In the genomic region with DNA sequence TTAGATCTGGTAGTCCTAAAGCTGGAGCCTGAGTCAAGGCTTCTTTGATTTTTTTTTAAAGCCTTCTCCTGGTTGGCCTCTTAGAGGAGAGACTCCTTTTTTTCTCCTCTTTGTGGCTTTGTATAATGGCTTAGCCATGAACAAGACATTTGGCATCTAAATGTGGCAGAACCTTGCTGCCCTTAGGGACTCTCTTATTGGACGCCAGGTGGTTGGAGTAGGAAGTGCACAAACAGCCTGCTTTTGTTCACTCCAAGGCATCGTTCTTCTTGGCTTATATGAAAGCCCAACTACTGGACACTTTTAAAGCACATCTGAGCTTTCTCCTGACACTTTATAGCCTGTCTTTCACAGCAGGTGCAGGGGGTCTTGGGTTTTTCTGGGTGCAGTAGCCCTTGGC, we compare ENCODE assay signal across 8 cellular contexts. TPM values are rescaled to one million over a fixed set of nuclear protein-coding genes. Genes with fewer than 3 reads are reported as not detected.
DNase-seq lines count a peak whose midpoint lies in the region; ATAC-seq and TF ChIP-seq lines count a peak whose summit lies in the region.

No MANE protein-coding gene starts in this region.

- TF ChIP-seq CTCF in glutamatergic neuron (IDR thresholded peaks at IDR 0.05; ENCODE audit: partially characterized antibody, unreplicated experiment): peak; percentile 45

- H3K36me3 Mint-ChIP-seq in T-helper 17 cell (ENCODE audit: low read depth): peaks cover 4% of the 10 kb centered on the region
- H3K36me3 Mint-ChIP-seq in glutamatergic neuron (ENCODE audit: unreplicated experiment): peaks cover 13% of the 10 kb centered on the region

- H3K27ac ChIP-seq in stomach smooth muscle (ENCODE audit: low read length) (no peak overlapping the region), caudate nucleus (ENCODE audit: low read depth, low read length) (no peak overlapping the region)

- peaks cover 20% of the 10 kb centered on the region for H3K4me1 Mint-ChIP-seq in T-helper 17 cell
- peaks cover 4% of the 10 kb centered on the region for H3K4me1 Mint-ChIP-seq in glutamatergic neuron (ENCODE audit: low read depth, unreplicated experiment)

- H3K27ac Mint-ChIP-seq in T-helper 17 cell (peak overlapping the region; percentile 93), glutamatergic neuron (ENCODE audit: unreplicated experiment) (no peak overlapping the region)

- peaks cover 16% of the 10 kb centered on the region for H3K4me1 ChIP-seq in stomach smooth muscle (ENCODE audit: control insufficient read depth, insufficient read depth, low read length)

- H3K9me3 ChIP-seq in T-helper 17 cell (ENCODE audit: control insufficient read depth, low read length, poor library complexity, severe bottlenecking) (no peaks in the 10 kb centered on the region), stomach smooth muscle (ENCODE audit: control insufficient read depth in 2 of 2, low read length in 2 of 2) (peaks cover 3 to 4% of the 10 kb centered on the region in 2 donors)

- no peaks in the 10 kb centered on the region for H3K27me3 Mint-ChIP-seq in T-helper 17 cell
- peaks cover 4% of the 10 kb centered on the region for H3K27me3 Mint-ChIP-seq in glutamatergic neuron (ENCODE audit: unreplicated experiment)

- H3K36me3 ChIP-seq in stomach smooth muscle (ENCODE audit: control insufficient read depth in 2 of 2, insufficient read depth in 2 of 2, low read length in 2 of 2): no peaks in the 10 kb centered on the region

- H3K9ac ChIP-seq in stomach smooth muscle (ENCODE audit: low read length in 2 of 2): peak overlapping the region; percentile 40 to 82

- ATAC-seq in HG03060 (IDR thresholded peaks at IDR 0.05; ENCODE audit: low read depth, unreplicated experiment): peak; percentile 53
- peak; percentile 73 for ATAC-seq in T-helper 17 cell

- H3K27me3 ChIP-seq in stomach smooth muscle (ENCODE audit: control insufficient read depth in 1 of 2, insufficient read depth in 2 of 2, low read length in 2 of 2): no peaks in the 10 kb centered on the region

- peak; percentile 10 for DNase-seq in NCI-H2171 treated with DMSO at 0.1 percent for 48 hours (lab: John Stamatoyannopoulos, UW)
- no peak for DNase-seq in NCI-H2171 (lab: John Stamatoyannopoulos, UW)
- DNase-seq in T-helper 17 cell: peak in 1 of 3 donors; percentile 11
- DNase-seq in glutamatergic neuron: no peak
- DNase-seq in caudate nucleus (lab: John Stamatoyannopoulos, UW): no peak
- DNase-seq in D341Med (ENCODE audit: low spot score): no peak

- peak overlapping the region; percentile 63 to 81 for H3K4me3 ChIP-seq in stomach smooth muscle (ENCODE audit: low read length in 2 of 2)

- peak overlapping the region; percentile 91 for H3K4me3 Mint-ChIP-seq in T-helper 17 cell
- H3K4me3 Mint-ChIP-seq in glutamatergic neuron (ENCODE audit: unreplicated experiment): no peak overlapping the region

- peaks cover 4% of the 10 kb centered on the region for H3K9me3 Mint-ChIP-seq in glutamatergic neuron (ENCODE audit: unreplicated experiment)

RNA-seq across cellular contexts. Expression of a gene that starts 25.0 kb away (rescaled TPM):
- total RNA-seq in T-helper 17 cell: not detected
- total RNA-seq in glutamatergic neuron (ENCODE audit: unreplicated experiment): not detected
